Comparison of ENCODE assay signal across 9 cellular contexts in the genomic region with DNA sequence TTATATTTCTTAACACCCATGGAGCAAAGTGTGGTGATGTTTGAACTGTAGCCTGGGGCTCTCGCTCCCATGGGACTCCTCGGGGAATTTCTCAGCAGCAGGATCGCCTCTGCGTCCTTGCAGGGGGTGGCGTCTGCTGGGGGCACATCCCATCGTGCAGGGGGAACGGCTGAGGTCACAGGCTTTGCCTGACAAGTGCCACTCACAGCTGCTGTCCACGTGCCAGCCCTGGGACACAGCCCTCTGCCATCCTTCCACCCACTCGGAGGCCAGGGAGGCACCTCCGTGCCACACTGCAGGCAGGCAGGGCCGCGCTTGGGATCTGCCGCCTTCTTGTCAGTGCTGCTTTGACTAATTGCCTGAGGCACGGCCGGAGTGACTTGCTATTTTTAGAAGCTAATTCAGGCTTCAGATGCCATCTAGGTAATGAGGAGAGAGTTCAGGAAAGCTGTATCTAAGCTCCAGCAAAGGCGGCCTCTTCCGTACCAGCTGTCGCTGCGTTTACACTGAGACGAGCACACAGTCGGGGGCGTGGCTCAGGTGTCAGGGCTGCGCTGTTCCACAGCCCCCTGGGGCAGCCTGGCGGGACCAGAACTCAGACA. TPM values are rescaled to one million over a fixed set of nuclear protein-coding genes. Genes with fewer than 3 reads are reported as not detected.
DNase-seq lines count a peak whose midpoint lies in the region; ATAC-seq, FAIRE-seq and TF ChIP-seq lines count a peak whose summit lies in the region.
"Had no signal": no experiment of that assay in that cellular context is flagged by ENCODE, and none has a peak within 500 bp of the region (broad histone marks: within the 10 kb centered on the region; RNA-seq: fewer than 3 reads in every experiment).

No MANE protein-coding gene starts in this region.

- peak overlapping the region; percentile 93 for H3K4me2 ChIP-seq in BLaER1
- no peak overlapping the region for H3K4me2 ChIP-seq in K562 (ENCODE audit: insufficient read depth, low read length)

- H3K9ac ChIP-seq in BLaER1 (peak overlapping the region; percentile 32; the same call in 1 of the 2 replicates), K562 (ENCODE audit: insufficient read depth in 1 of 2, low read depth in 2 of 2, low read length in 2 of 2) (peak overlapping the region in 1 of 2 experiments; percentile 26; a peak in 1 of 4 replicates)

- ATAC-seq in K562 (no peak), left lung (peak; percentile 60)
- no peak for ATAC-seq in stimulated activated memory B cell treated with anti-CD40 and anti-IgM and Interleukin-4, amounts not matched to agents 10 μg/mL and 1 μg/mL and 100 μg/mL, for 72 hours
- ATAC-seq: HCT116 had no signal

- H3K9me3 ChIP-seq in BLaER1: no peaks in the 10 kb centered on the region
- no peaks in the 10 kb centered on the region for H3K9me3 ChIP-seq in K562 (replicated peaks; ENCODE audit: control insufficient read depth, insufficient read depth, low read depth, low read length)
- peaks cover 0 to 10% of the 10 kb centered on the region in 2 donors for H3K9me3 ChIP-seq in left lung

- H3K4me1 ChIP-seq in BLaER1: peaks cover 45% of the 10 kb centered on the region
- peaks cover 0 to 13% of the 10 kb centered on the region in 2 experiments; a peak in 1 of 5 replicates for H3K4me1 ChIP-seq in K562 (replicated peaks in 1 of 2; ENCODE audit: control insufficient read depth in 2 of 2, insufficient read depth in 2 of 2, low read length in 2 of 2)
- H3K4me1 ChIP-seq in left lung: no peaks in the 10 kb centered on the region

- intact Hi-C loops in K562 (cut with micrococcal nuclease) (no loop called here), left lung (cut with DNase I) (no loop called here)

- no peaks in the 10 kb centered on the region for H3K27me3 Mint-ChIP-seq in stimulated activated memory B cell treated with anti-CD40 and anti-IgM and Interleukin-4, amounts not matched to agents 10 μg/mL and 1 μg/mL and 100 μg/mL, for 72 hours
- H3K27me3 Mint-ChIP-seq in immature natural killer cell (ENCODE audit: low read depth in 3 of 3): peaks cover 1 to 6% (median 2%) of the 10 kb centered on the region in 3 donors

- no peak for TF ChIP-seq POLR2A in K562 (conservative IDR thresholded peaks at IDR 0.05)

- H3K27ac ChIP-seq in BLaER1 (no peak overlapping the region), K562 (ENCODE audit: extremely low read depth, low read depth, low read length) (no peak overlapping the region), left lung (no peak overlapping the region)

- no peaks in the 10 kb centered on the region for H3K27me3 ChIP-seq in BLaER1
- no peaks in the 10 kb centered on the region for H3K27me3 ChIP-seq in K562 (ENCODE audit: control insufficient read depth in 2 of 2, insufficient read depth in 2 of 2, low read length in 2 of 2)
- H3K27me3 ChIP-seq in left lung: no peaks in the 10 kb centered on the region

- H2AFZ ChIP-seq in K562 (ENCODE audit: low read depth, low read length): no peak overlapping the region

- WGBS in K562 (ENCODE audit: insufficient coverage, low coverage, missing lambda C conversion rate): 88% methylated on average over 23 of the region's 24 CpGs

- peaks cover 64% of the 10 kb centered on the region for H3K36me3 Mint-ChIP-seq in stimulated activated memory B cell treated with anti-CD40 and anti-IgM and Interleukin-4, amounts not matched to agents 10 μg/mL and 1 μg/mL and 100 μg/mL, for 72 hours
- H3K36me3 Mint-ChIP-seq in immature natural killer cell: peaks cover 3 to 19% (median 4%) of the 10 kb centered on the region in 3 donors

- no peak for TF ChIP-seq EP300 in K562 (IDR thresholded peaks at IDR 0.05; ENCODE audit: low read length)

- H3K4me3 ChIP-seq in BLaER1 (peak overlapping the region; percentile 45), K562 (no peak overlapping the region), left lung (no peak overlapping the region)

- H3K79me2 ChIP-seq in K562 (ENCODE audit: control insufficient read depth, insufficient read depth, low read length): no peaks in the 10 kb centered on the region

- H3K9me3 Mint-ChIP-seq in stimulated activated memory B cell treated with anti-CD40 and anti-IgM and Interleukin-4, amounts not matched to agents 10 μg/mL and 1 μg/mL and 100 μg/mL, for 72 hours: no peaks in the 10 kb centered on the region
- no peaks in the 10 kb centered on the region for H3K9me3 Mint-ChIP-seq in immature natural killer cell

- peaks cover 88% of the 10 kb centered on the region for H3K36me3 ChIP-seq in BLaER1
- H3K36me3 ChIP-seq in K562 (ENCODE audit: control insufficient read depth, insufficient read depth, low read length): peaks cover 90% of the 10 kb centered on the region; the same call in 2 of the 3 replicates
- H3K36me3 ChIP-seq in left lung: peaks cover 0 to 79% of the 10 kb centered on the region in 2 donors

- no peak overlapping the region for H3K4me3 Mint-ChIP-seq in stimulated activated memory B cell treated with anti-CD40 and anti-IgM and Interleukin-4, amounts not matched to agents 10 μg/mL and 1 μg/mL and 100 μg/mL, for 72 hours
- no peak overlapping the region for H3K4me3 Mint-ChIP-seq in immature natural killer cell

- peak; percentile 87 to 96 for DNase-seq in NCI-H2081 (lab: John Stamatoyannopoulos, UW)
- no peak for DNase-seq in K562 (ENCODE audit: extremely low read depth in 1 of 4, low spot score in 3 of 4)
- peak in 1 of 2 donors; percentile 68 for DNase-seq in left lung
- DNase-seq in RCC 7860 (ENCODE audit: low spot score): no peak
- no peak for DNase-seq in immature natural killer cell
- no peak for DNase-seq in SIG-M5 (lab: John Stamatoyannopoulos, UW)

- in situ Hi-C loops in K562 (cut with MboI): no loop called here

- no peaks in the 10 kb centered on the region for H3K9me1 ChIP-seq in K562 (ENCODE audit: control insufficient read depth, insufficient read depth, low read length)

- no TSS peak for BruUV-seq in K562 (replicated peaks; lab: Mats Ljungman, UMichigan)

- no peak overlapping the region for H3K27ac Mint-ChIP-seq in stimulated activated memory B cell treated with anti-CD40 and anti-IgM and Interleukin-4, amounts not matched to agents 10 μg/mL and 1 μg/mL and 100 μg/mL, for 72 hours
- H3K27ac Mint-ChIP-seq in immature natural killer cell: no peak overlapping the region

- peaks cover 5% of the 10 kb centered on the region for H3K4me1 Mint-ChIP-seq in stimulated activated memory B cell treated with anti-CD40 and anti-IgM and Interleukin-4, amounts not matched to agents 10 μg/mL and 1 μg/mL and 100 μg/mL, for 72 hours
- H3K4me1 Mint-ChIP-seq in immature natural killer cell: no peaks in the 10 kb centered on the region

- peaks cover 81% of the 10 kb centered on the region for H4K20me1 ChIP-seq in BLaER1
- H4K20me1 ChIP-seq in K562 (replicated peaks; ENCODE audit: control insufficient read depth, insufficient read depth, low read length): no peaks in the 10 kb centered on the region

- no peak for TF ChIP-seq RAD21 in K562 (CRISPR knock-in tag; conservative IDR thresholded peaks at IDR 0.05 in 1 of 2, IDR thresholded peaks at IDR 0.05 in 1 of 2)

- TF ChIP-seq CTCF in K562 (IDR thresholded peaks at IDR 0.05 in 2 of 3, conservative IDR thresholded peaks at IDR 0.05 in 1 of 3; ENCODE audit: insufficient read depth in 2 of 3, low read depth in 1 of 3, low read length in 3 of 3) (no peak), left lung (IDR thresholded peaks at IDR 0.05) (no peak)

- FAIRE-seq in K562 (lab: Jason Lieb, UNC) (no peak), RCC 7860 (lab: Jason Lieb, UNC) (no peak)

- POLR2A ChIA-PET in K562 (lab: Yijun Ruan, JAX): interaction anchor here (0.6 to 0.9 kb wide), 2 partner anchors 15 to 48 kb away, joined by 3 read pairs; no protein-coding TSS in a partner anchor

- CTCF ChIA-PET in K562 (lab: Yijun Ruan, JAX; ENCODE audit: low intra/inter-chr PET ratio): no interaction called here

RNA-seq across cellular contexts. Expression of a gene that starts 45.7 kb away (rescaled TPM):
- 163 and 183 TPM in 2 replicates for total RNA-seq in K562 (2011; cell fraction: chromatin; rRNA removed; ENCODE audit: low replicate concordance)
- total RNA-seq in K562 (2011; cell fraction: nucleolus; rRNA removed): 87.5 and 88.7 TPM in 2 replicates
- 91.3 and 119 TPM in 2 replicates for total RNA-seq in K562 (2011; cell fraction: nucleoplasm; rRNA removed)
- total RNA-seq in K562 (2014; rRNA removed) (44.0 and 48.8 TPM in 2 replicates), K562 (2014; rRNA removed; fragmentation: Illumina TruSeq; extraction: Trizol) (37.2 and 39.7 TPM in 2 replicates), K562 (2015; rRNA removed; fragmentation: Illumina TruSeq; extraction: Trizol) (43.6 and 47.2 TPM in 2 replicates), K562 (2021) (63.4 and 70.4 TPM in 2 replicates), left lung (10 to 100 TPM; 71.6 to 77.0 TPM)
- polyA plus RNA-seq in K562 (2011; rRNA removed) (36.9 and 47.9 TPM in 2 replicates), K562 (2014; fragmentation: Illumina TruSeq; extraction: Trizol) (60.4 and 69.6 TPM in 2 replicates), K562 (2014; fragmentation: Nextera tagmentation; extraction: Ambion mirVana) (10 to 100 TPM; 21.1 to 29.2 TPM), K562 (2014; rRNA removed) (34.2 and 35.0 TPM in 2 replicates), immature natural killer cell (10 to 100 TPM; 25.4 to 52.5 (median 35.2) TPM)
- 40.0 and 41.1 TPM in 2 replicates for polyA plus RNA-seq in K562 (2011; cell fraction: cytosol; rRNA removed)
- 186 and 189 TPM in 2 replicates for polyA plus RNA-seq in K562 (2011; cell fraction: nucleus; rRNA removed)
- polyA plus RNA-seq in K562 (2012): 49.8 and 55.3 TPM in 2 replicates
- polyA minus RNA-seq in K562 (2011; rRNA and poly(A)+ RNA removed): 41.6 and 42.9 TPM in 2 replicates
- polyA minus RNA-seq in K562 (2011; cell fraction: cytosol; rRNA and poly(A)+ RNA removed): 38.5 and 39.2 TPM in 2 replicates
- 48.2 and 73.2 TPM in 2 replicates for polyA minus RNA-seq in K562 (2011; cell fraction: nucleus; rRNA and poly(A)+ RNA removed)

RNA-seq across cellular contexts. Expression of a gene that starts 59.5 kb away (rescaled TPM):
- 153 and 281 TPM in 2 replicates for total RNA-seq in K562 (2011; cell fraction: chromatin; rRNA removed; ENCODE audit: low replicate concordance)
- total RNA-seq in K562 (2011; cell fraction: nucleolus; rRNA removed): 147 and 149 TPM in 2 replicates
- total RNA-seq in K562 (2011; cell fraction: nucleoplasm; rRNA removed): 120 and 125 TPM in 2 replicates
- 91.6 and 109 TPM in 2 replicates for total RNA-seq in K562 (2014; rRNA removed)
- total RNA-seq in K562 (2014; rRNA removed; fragmentation: Illumina TruSeq; extraction: Trizol): 83.2 and 89.5 TPM in 2 replicates
- 62.1 and 65.2 TPM in 2 replicates for total RNA-seq in K562 (2015; rRNA removed; fragmentation: Illumina TruSeq; extraction: Trizol)
- 108 and 116 TPM in 2 replicates for total RNA-seq in K562 (2021)
- polyA plus RNA-seq in K562 (2011; rRNA removed): 34.7 and 50.3 TPM in 2 replicates
- polyA plus RNA-seq in K562 (2011; cell fraction: cytosol; rRNA removed): 29.5 and 50.9 TPM in 2 replicates
- 96.2 and 154 TPM in 2 replicates for polyA plus RNA-seq in K562 (2011; cell fraction: nucleus; rRNA removed)
- 94.4 and 95.0 TPM in 2 replicates for polyA plus RNA-seq in K562 (2012)
- polyA plus RNA-seq in K562 (2014; fragmentation: Illumina TruSeq; extraction: Trizol): 57.4 and 72.3 TPM in 2 replicates
- 10 to 100 TPM; 23.5 to 30.3 TPM for polyA plus RNA-seq in K562 (2014; fragmentation: Nextera tagmentation; extraction: Ambion mirVana)
- 65.2 and 71.1 TPM in 2 replicates for polyA plus RNA-seq in K562 (2014; rRNA removed)
- polyA minus RNA-seq in K562 (2011; rRNA and poly(A)+ RNA removed): 32.8 and 39.3 TPM in 2 replicates
- 52.9 and 65.4 TPM in 2 replicates for polyA minus RNA-seq in K562 (2011; cell fraction: cytosol; rRNA and poly(A)+ RNA removed)
- polyA minus RNA-seq in K562 (2011; cell fraction: nucleus; rRNA and poly(A)+ RNA removed): 61.7 and 66.5 TPM in 2 replicates
- total RNA-seq in left lung: 10 to 100 TPM; 44.9 to 70.0 TPM
- 10 to 100 TPM; 18.2 to 47.3 (median 30.0) TPM for polyA plus RNA-seq in immature natural killer cell

Comparison
In these comparisons a context has a peak if more than half of its experiments do, and no peak if none do; other contexts are left out.
1. DNase-seq: peak in NCI-H2081 (2 of 2); none in K562 (0 of 4), RCC 7860 (single experiment), immature natural killer cell (0 of 3) and SIG-M5 (single experiment).